Comparison of ENCODE assay signal across 13 cellular contexts in genomic region chr6:30880563-30881252, GRCh38. TPM values are rescaled to one million over a fixed set of nuclear protein-coding genes. Genes with fewer than 3 reads are reported as not detected.
A peak's percentile ranks its signal among the peaks of the same experiment; 100 is the strongest.
DNase-seq lines count a peak whose midpoint lies in the region; ATAC-seq and TF ChIP-seq lines count a peak whose summit lies in the region.
"Had no signal": no experiment of that assay in that cellular context is flagged by ENCODE, and none has a peak within 500 bp of the region (broad histone marks: within the 10 kb centered on the region; RNA-seq: fewer than 3 reads in every experiment).

No MANE protein-coding gene starts in this region.

- DNase-seq in DMS 273 (lab: John Stamatoyannopoulos, UW; ENCODE audit: unreplicated experiment) (peak; percentile 63), NCI-H345 treated with DMSO at 0.1 percent for 48 hours (lab: John Stamatoyannopoulos, UW; ENCODE audit: unreplicated experiment) (peak; percentile 13), hypothalamus (lab: John Stamatoyannopoulos, UW) (peak in 44 of 51 donors; percentile 8 to 83 (median 64)), osteocyte (ENCODE audit: extremely low spot score, unreplicated experiment) (no peak), foreskin keratinocyte (no peak)
- DNase-seq in activated naive CD8-positive, alpha-beta T cell treated with anti-CD3 and anti-CD28 coated beads, Interleukin-2, amount 50 U/mL, for 24 hours, result no peak
- DNase-seq in stimulated activated naive CD4-positive, alpha-beta T cell (lab: John Stamatoyannopoulos, UW), result no peak
- DNase-seq: Calu3; GOT3; stimulated activated CD8-positive, alpha-beta memory T cell treated with anti-CD3 and anti-CD28 coated beads, Interleukin-4, amount 100 ng/mL, for 48 hours had no signal

- no peaks in the 10 kb centered on the region for H3K27me3 ChIP-seq in foreskin keratinocyte
- H3K27me3 ChIP-seq: right atrium auricular region had no signal

- ATAC-seq in foreskin keratinocyte, result no peak
- ATAC-seq in HG03039 (IDR thresholded peaks at IDR 0.05; ENCODE audit: unreplicated experiment), result no peak
- no peak for ATAC-seq in activated naive CD8-positive, alpha-beta T cell treated with anti-CD3 and anti-CD28 coated beads, Interleukin-2, amount 50 U/mL, for 24 hours

- H3K27me3 Mint-ChIP-seq in osteocyte (ENCODE audit: unreplicated experiment), result no peaks in the 10 kb centered on the region
- H3K27me3 Mint-ChIP-seq in activated naive CD8-positive, alpha-beta T cell treated with anti-CD3 and anti-CD28 coated beads, Interleukin-2, amount 50 U/mL, for 24 hours, result no peaks in the 10 kb centered on the region

- H3K4me3 Mint-ChIP-seq in osteocyte (ENCODE audit: unreplicated experiment), result no peak overlapping the region
- H3K4me3 Mint-ChIP-seq in activated naive CD8-positive, alpha-beta T cell treated with anti-CD3 and anti-CD28 coated beads, Interleukin-2, amount 50 U/mL, for 24 hours, result no peak overlapping the region

- H3K4me1 Mint-ChIP-seq in osteocyte (ENCODE audit: unreplicated experiment), result peaks cover 66% of the 10 kb centered on the region
- H3K4me1 Mint-ChIP-seq in activated naive CD8-positive, alpha-beta T cell treated with anti-CD3 and anti-CD28 coated beads, Interleukin-2, amount 50 U/mL, for 24 hours, result peaks cover 61% of the 10 kb centered on the region

- TF ChIP-seq CTCF in osteocyte (IDR thresholded peaks at IDR 0.05) (no peak), foreskin keratinocyte (conservative IDR thresholded peaks at IDR 0.05) (no peak)

- no peaks in the 10 kb centered on the region for H3K9me3 Mint-ChIP-seq in osteocyte (ENCODE audit: unreplicated experiment)
- no peaks in the 10 kb centered on the region for H3K9me3 Mint-ChIP-seq in activated naive CD8-positive, alpha-beta T cell treated with anti-CD3 and anti-CD28 coated beads, Interleukin-2, amount 50 U/mL, for 24 hours

- H3K27ac ChIP-seq in foreskin keratinocyte, result no peak overlapping the region

- no peaks in the 10 kb centered on the region for H3K36me3 Mint-ChIP-seq in osteocyte (ENCODE audit: unreplicated experiment)
- no peaks in the 10 kb centered on the region for H3K36me3 Mint-ChIP-seq in activated naive CD8-positive, alpha-beta T cell treated with anti-CD3 and anti-CD28 coated beads, Interleukin-2, amount 50 U/mL, for 24 hours (ENCODE audit: low read depth)

- H3K27ac Mint-ChIP-seq in osteocyte (ENCODE audit: unreplicated experiment), result peak overlapping the region; percentile 92
- no peak overlapping the region for H3K27ac Mint-ChIP-seq in activated naive CD8-positive, alpha-beta T cell treated with anti-CD3 and anti-CD28 coated beads, Interleukin-2, amount 50 U/mL, for 24 hours

- H3K4me1 ChIP-seq in foreskin keratinocyte, result peaks cover 27% of the 10 kb centered on the region

RNA-seq across cellular contexts. Expression of gene DDR1, which starts 3.6 kb away (rescaled TPM):
- total RNA-seq in osteocyte, result 130 and 146 TPM in 2 replicates
- total RNA-seq in foreskin keratinocyte, result 211 and 243 TPM in 2 replicates
- polyA plus RNA-seq in foreskin keratinocyte, result 138 and 147 TPM in 2 replicates

RNA-seq across cellular contexts. Expression of gene GTF2H4, which starts 27.3 kb away (rescaled TPM):
- total RNA-seq in osteocyte (35.5 and 39.3 TPM in 2 replicates), foreskin keratinocyte (23.6 and 25.9 TPM in 2 replicates)
- polyA plus RNA-seq in foreskin keratinocyte, result 33.1 and 38.8 TPM in 2 replicates

RNA-seq across cellular contexts. Expression of gene VARS2, which starts 33.3 kb away (rescaled TPM):
- total RNA-seq in osteocyte, result 44.0 and 46.4 TPM in 2 replicates
- 26.4 and 32.5 TPM in 2 replicates for total RNA-seq in foreskin keratinocyte
- polyA plus RNA-seq in foreskin keratinocyte, result 18.1 and 21.5 TPM in 2 replicates

RNA-seq across cellular contexts. Expression of gene SFTA2, which starts 51.3 kb away (rescaled TPM):
- total RNA-seq in osteocyte, result not detected in 2 replicates
- total RNA-seq in foreskin keratinocyte, result not detected in 2 replicates
- polyA plus RNA-seq in foreskin keratinocyte, result not detected in 2 replicates
- total RNA-seq: right atrium auricular region; T-helper 1 cell treated with Interleukin-12 subunit alpha and Interleukin-12 subunit beta and Interleukin-4 antibody, amounts not matched to agents 30 ng/mL and 1 ng/mL, for 36 hours had no signal

Comparison
In these comparisons a context has a peak if more than half of its experiments do, and no peak if none do; other contexts are left out.
1. DNase-seq: peak in DMS 273 (single experiment), NCI-H345 treated with DMSO at 0.1 percent for 48 hours (single experiment) and hypothalamus (44 of 51); none in osteocyte (single experiment), foreskin keratinocyte (0 of 2), activated naive CD8-positive, alpha-beta T cell treated with anti-CD3 and anti-CD28 coated beads, Interleukin-2, amount 50 U/mL, for 24 hours (single experiment) and stimulated activated naive CD4-positive, alpha-beta T cell (0 of 6).